Comparison of ENCODE assay signal across 16 cellular contexts in genomic region chr4:169582203-169582602, GRCh38. TPM values are rescaled to one million over a fixed set of nuclear protein-coding genes. Genes with fewer than 3 reads are reported as not detected.
A peak's percentile ranks its signal among the peaks of the same experiment; 100 is the strongest.
DNase-seq lines count a peak whose midpoint lies in the region; ATAC-seq and TF ChIP-seq lines count a peak whose summit lies in the region.
"Had no signal": no experiment of that assay in that cellular context is flagged by ENCODE, and none has a peak within 500 bp of the region (broad histone marks: within the 10 kb centered on the region; RNA-seq: fewer than 3 reads in every experiment).

No MANE protein-coding gene starts in this region.

- ATAC-seq in GM18517 (IDR thresholded peaks at IDR 0.05; ENCODE audit: unreplicated experiment) (peak; percentile 90), GM21381 (IDR thresholded peaks at IDR 0.05; ENCODE audit: unreplicated experiment) (peak; percentile 88), HG03039 (IDR thresholded peaks at IDR 0.05; ENCODE audit: unreplicated experiment) (peak; percentile 94), natural killer cell (no peak)
- ATAC-seq: activated CD4-positive, CD25-positive, alpha-beta regulatory T cell treated with anti-CD3 and anti-CD28 coated beads, Interleukin-2, amount 50 U/mL, for 24 hours; left lobe of liver had no signal

- H3K27me3 ChIP-seq in ovary: no peaks in the 10 kb centered on the region
- H3K27me3 ChIP-seq: neutrophil, SJSA1 had no signal

- no peaks in the 10 kb centered on the region for H3K36me3 ChIP-seq in ovary

- in situ Hi-C loops in SK-MEL-5 (cut with HindIII; ENCODE audit: low pct_unique_long_range_greater_than_20kb, low sequenced_read_pairs): no loop called here

- no peak overlapping the region for H3K4me3 ChIP-seq in ovary
- H3K4me3 ChIP-seq: SJSA1 had no signal

- intact Hi-C loops in ovary (cut with DNase I) (no loop called here), natural killer cell (cut with micrococcal nuclease) (no loop called here)

- no peak overlapping the region for H3K27ac ChIP-seq in caudate nucleus (ENCODE audit: low read depth, low read length)
- no peak overlapping the region for H3K27ac ChIP-seq in ovary
- H3K27ac ChIP-seq: neutrophil, SJSA1 had no signal

- H3K27ac Mint-ChIP-seq in natural killer cell: no peak overlapping the region
- H3K27ac Mint-ChIP-seq: dendritic cell treated with granulocyte-macrophage colony-stimulating factor and Interleukin-4, amounts not matched to agents 40 ng/mL and 50 ng/mL, for 4 days had no signal

- DNase-seq in SK-MEL-5 (ENCODE audit: low read depth, low spot score) (peak; percentile 34), caudate nucleus (lab: John Stamatoyannopoulos, UW) (no peak), ovary (no peak), natural killer cell (no peak), HT-29 (ENCODE audit: low spot score) (no peak)
- DNase-seq: activated naive CD4-positive, alpha-beta T cell; NCI-H1092 treated with DMSO at 0.1 percent for 48 hours; stimulated activated CD4-positive, alpha-beta T cell treated with anti-CD3 and anti-CD28 coated beads, Interleukin-2, amount 100 ng/mL, for 24 hours had no signal

- 88 to 94% (median 90%) methylated on average over 2 of the region's 2 CpGs for WGBS in ovary, 3 donors

- H3K27me3 Mint-ChIP-seq in natural killer cell (ENCODE audit: low read depth in 2 of 2): no peaks in the 10 kb centered on the region
- H3K27me3 Mint-ChIP-seq: dendritic cell treated with granulocyte-macrophage colony-stimulating factor and Interleukin-4, amounts not matched to agents 40 ng/mL and 50 ng/mL, for 4 days had no signal

- no peaks in the 10 kb centered on the region for H3K4me1 ChIP-seq in ovary (ENCODE audit: insufficient read depth)
- H3K4me1 ChIP-seq: SJSA1 had no signal

- TF ChIP-seq POLR2A in ovary (IDR thresholded peaks at IDR 0.05): no peak

- TF ChIP-seq EP300 in ovary (IDR thresholded peaks at IDR 0.05): no peak

- H3K9me3 ChIP-seq in ovary: no peaks in the 10 kb centered on the region
- H3K9me3 ChIP-seq: neutrophil, SJSA1 had no signal

- no peaks in the 10 kb centered on the region for H3K9me3 Mint-ChIP-seq in natural killer cell
- H3K9me3 Mint-ChIP-seq: dendritic cell treated with granulocyte-macrophage colony-stimulating factor and Interleukin-4, amounts not matched to agents 40 ng/mL and 50 ng/mL, for 4 days had no signal

- TF ChIP-seq CTCF in ovary (IDR thresholded peaks at IDR 0.05) (no peak), natural killer cell (IDR thresholded peaks at IDR 0.05) (no peak)

- no peak overlapping the region for H3K4me3 Mint-ChIP-seq in natural killer cell
- H3K4me3 Mint-ChIP-seq: dendritic cell treated with granulocyte-macrophage colony-stimulating factor and Interleukin-4, amounts not matched to agents 40 ng/mL and 50 ng/mL, for 4 days had no signal

- H3K4me1 Mint-ChIP-seq in natural killer cell: no peaks in the 10 kb centered on the region

- H3K36me3 Mint-ChIP-seq in natural killer cell: peaks cover 7% of the 10 kb centered on the region

RNA-seq across cellular contexts. Expression of gene NEK1, which starts 30.2 kb away (rescaled TPM):
- 7.6 and 8.5 TPM in 2 replicates for total RNA-seq in SK-MEL-5 (2014; rRNA removed; shearing (Covaris generic))
- polyA plus RNA-seq in SK-MEL-5 (2015; cell fraction: cytosol; rRNA removed): 7.0 and 10.0 TPM in 2 replicates
- 14.8 and 19.1 TPM in 2 replicates for polyA plus RNA-seq in SK-MEL-5 (2015; cell fraction: nucleus; rRNA removed)
- total RNA-seq in ovary: 10 to 100 TPM; 20.3 to 29.5 (median 23.9) TPM
- polyA plus RNA-seq in ovary: 1 to 10 TPM; 8.7 to 9.8 TPM
- total RNA-seq in natural killer cell: 10 to 100 TPM; 16.4 to 24.9 (median 19.0) TPM
- 0.55 and 1.4 TPM in 2 replicates for total RNA-seq in HT-29 (2014; rRNA removed; shearing (Covaris generic))

RNA-seq across cellular contexts. Expression of gene CLCN3, which starts 38.2 kb away (rescaled TPM):
- total RNA-seq in SK-MEL-5 (2014; rRNA removed; shearing (Covaris generic)): 53.8 and 54.5 TPM in 2 replicates
- polyA plus RNA-seq in SK-MEL-5 (2015; cell fraction: cytosol; rRNA removed): 44.6 and 60.1 TPM in 2 replicates
- 27.3 and 34.1 TPM in 2 replicates for polyA plus RNA-seq in SK-MEL-5 (2015; cell fraction: nucleus; rRNA removed)
- total RNA-seq in ovary (10 to 100 TPM; 18.8 to 38.5 (median 29.6) TPM), natural killer cell (10 to 100 TPM; 20.7 to 26.0 (median 21.0) TPM)
- polyA plus RNA-seq in ovary: 10 to 100 TPM; 11.8 to 35.3 TPM
- 15.5 and 17.5 TPM in 2 replicates for total RNA-seq in HT-29 (2014; rRNA removed; shearing (Covaris generic))

Comparison
In these comparisons a context has a peak if more than half of its experiments do, and no peak if none do; other contexts are left out.
1. ATAC-seq: peak in GM18517 (single experiment), GM21381 (single experiment) and HG03039 (single experiment); none in natural killer cell (0 of 3).